ENCODE assay signal across 1 cellular context in the genomic region with DNA sequence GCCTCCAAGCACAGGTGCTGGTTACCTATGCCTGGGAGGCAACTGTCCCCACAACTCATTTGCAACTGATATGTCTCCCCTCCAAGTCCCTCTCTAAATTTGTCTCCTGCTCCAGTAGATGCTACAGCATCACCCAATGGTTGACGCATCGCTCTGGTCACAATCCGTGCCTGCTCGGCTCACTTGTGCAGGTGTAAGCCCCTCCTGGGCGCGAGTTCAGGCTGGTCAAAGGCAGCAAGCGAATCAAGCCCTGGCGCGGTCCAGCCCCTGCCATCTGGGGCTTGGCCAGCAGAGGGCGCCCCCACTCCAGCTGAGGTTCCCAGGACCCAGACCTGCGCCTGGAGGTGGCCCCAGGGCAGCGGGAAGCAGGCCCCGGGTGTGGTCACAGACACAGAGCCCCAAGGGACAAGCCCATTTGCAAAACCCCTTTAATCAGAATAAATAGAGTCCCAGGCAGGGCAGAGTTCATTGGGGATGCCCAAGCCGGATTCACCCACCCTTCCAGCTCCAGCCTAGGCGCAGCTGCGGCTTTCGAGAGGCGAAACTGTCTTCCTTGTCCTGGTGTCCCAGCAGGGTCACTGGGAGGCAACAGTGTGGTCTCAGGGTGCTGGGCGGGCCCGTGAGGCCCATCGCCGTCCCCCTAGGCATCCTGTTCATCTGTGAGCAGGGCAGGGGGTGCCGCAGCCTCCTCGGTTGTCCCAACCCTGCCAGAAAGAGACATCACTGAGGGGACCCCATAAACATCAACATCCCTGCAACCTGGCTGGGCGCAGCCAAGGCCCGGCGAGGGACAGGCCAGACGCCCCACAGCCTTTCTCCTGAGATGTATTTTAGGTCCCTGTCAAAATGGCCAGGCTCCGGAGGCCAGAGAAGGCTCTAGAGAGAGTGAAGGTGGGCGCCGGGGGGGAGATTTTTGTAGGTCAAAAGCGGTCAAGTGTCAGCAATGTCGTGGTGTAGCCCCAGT.
A peak's percentile ranks its signal among the peaks of the same experiment; 100 is the strongest.
TF ChIP-seq lines count a peak whose summit lies in the region.

No MANE protein-coding gene starts in this region.

TF ChIP-seq in HepG2, 621 proteins besides CTCF, POLR2A, EP300 and RAD21 (continued from another document):
- TF ChIP-seq, protein P1, sequence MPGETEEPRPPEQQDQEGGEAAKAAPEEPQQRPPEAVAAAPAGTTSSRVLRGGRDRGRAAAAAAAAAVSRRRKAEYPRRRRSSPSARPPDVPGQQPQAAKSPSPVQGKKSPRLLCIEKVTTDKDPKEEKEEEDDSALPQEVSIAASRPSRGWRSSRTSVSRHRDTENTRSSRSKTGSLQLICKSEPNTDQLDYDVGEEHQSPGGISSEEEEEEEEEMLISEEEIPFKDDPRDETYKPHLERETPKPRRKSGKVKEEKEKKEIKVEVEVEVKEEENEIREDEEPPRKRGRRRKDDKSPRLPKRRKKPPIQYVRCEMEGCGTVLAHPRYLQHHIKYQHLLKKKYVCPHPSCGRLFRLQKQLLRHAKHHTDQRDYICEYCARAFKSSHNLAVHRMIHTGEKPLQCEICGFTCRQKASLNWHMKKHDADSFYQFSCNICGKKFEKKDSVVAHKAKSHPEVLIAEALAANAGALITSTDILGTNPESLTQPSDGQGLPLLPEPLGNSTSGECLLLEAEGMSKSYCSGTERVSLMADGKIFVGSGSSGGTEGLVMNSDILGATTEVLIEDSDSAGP (CRISPR knock-in tag; IDR thresholded peaks at IDR 0.05; ENCODE audit: borderline replicate concordance), result peak; percentile 68; the same call in 1 of the 2 replicates
- TF ChIP-seq ZNF451 (CRISPR knock-in tag; IDR thresholded peaks at IDR 0.05), result no peak
- TF ChIP-seq MTF2 (CRISPR knock-in tag; IDR thresholded peaks at IDR 0.05; ENCODE audit: borderline replicate concordance), result peak; percentile 68; the same call in 1 of the 2 replicates
- TF ChIP-seq ZNF3 (CRISPR knock-in tag; IDR thresholded peaks at IDR 0.05), result no peak
- no peak for TF ChIP-seq ZBTB20 (CRISPR knock-in tag; IDR thresholded peaks at IDR 0.05; ENCODE audit: borderline replicate concordance, low read depth)
- TF ChIP-seq ZNF501 (CRISPR knock-in tag; IDR thresholded peaks at IDR 0.05), result peak; percentile 56
- TF ChIP-seq IRF2 (CRISPR knock-in tag; IDR thresholded peaks at IDR 0.05), result peak; percentile 49; the same call in 1 of the 2 replicates
- TF ChIP-seq, protein P2, sequence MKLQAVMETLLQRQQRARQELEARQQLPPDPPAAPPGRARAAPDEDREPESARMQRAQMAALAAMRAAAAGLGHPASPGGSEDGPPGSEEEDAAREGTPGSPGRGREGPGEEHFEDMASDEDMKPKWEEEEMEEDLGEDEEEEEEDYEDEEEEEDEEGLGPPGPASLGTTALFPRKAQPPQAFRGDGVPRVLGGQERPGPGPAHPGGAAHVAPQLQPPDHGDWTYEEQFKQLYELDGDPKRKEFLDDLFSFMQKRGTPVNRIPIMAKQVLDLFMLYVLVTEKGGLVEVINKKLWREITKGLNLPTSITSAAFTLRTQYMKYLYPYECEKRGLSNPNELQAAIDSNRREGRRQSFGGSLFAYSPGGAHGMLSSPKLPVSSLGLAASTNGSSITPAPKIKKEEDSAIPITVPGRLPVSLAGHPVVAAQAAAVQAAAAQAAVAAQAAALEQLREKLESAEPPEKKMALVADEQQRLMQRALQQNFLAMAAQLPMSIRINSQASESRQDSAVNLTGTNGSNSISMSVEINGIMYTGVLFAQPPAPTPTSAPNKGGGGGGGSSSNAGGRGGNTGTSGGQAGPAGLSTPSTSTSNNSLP (IDR thresholded peaks at IDR 0.05; ENCODE audit: low read depth, low read length), result no peak
